Comparison of ENCODE assay signal across 21 cellular contexts in the genomic region with DNA sequence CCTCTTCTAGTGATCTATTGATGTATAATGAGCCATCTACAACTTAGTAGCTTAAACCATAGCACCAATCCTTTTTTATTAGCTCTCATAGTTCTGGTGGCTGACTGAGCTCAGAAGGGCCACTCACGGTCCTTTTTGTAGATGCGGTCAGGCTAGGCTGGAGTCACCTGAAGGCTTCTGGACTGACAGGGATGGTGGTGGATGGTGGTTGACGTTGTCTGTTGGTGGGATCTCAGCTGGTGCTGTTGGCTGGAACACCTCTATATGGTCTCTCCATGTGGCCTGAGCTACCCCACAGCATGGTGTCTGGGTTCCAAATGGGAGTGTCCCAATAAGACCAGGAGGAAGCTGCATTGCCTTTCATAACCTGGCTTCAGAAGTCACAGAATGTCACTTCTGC.
"Had no signal": no experiment of that assay in that cellular context is flagged by ENCODE, and none has a peak within 500 bp of the region (broad histone marks: within the 10 kb centered on the region; RNA-seq: fewer than 3 reads in every experiment).

No MANE protein-coding gene starts in this region.

- H3K9me3 Mint-ChIP-seq: IgD-negative memory B cell had no signal

- ATAC-seq: K562, Panc1, PC-3 had no signal

- FAIRE-seq: HTR-8/SVneo, K562 had no signal

- H3K4me3 Mint-ChIP-seq: IgD-negative memory B cell had no signal

- DNase-seq: Kasumi-1, MM.1S, NCI-H1092 treated with DMSO at 0.1 percent for 48 hours, NCI-H1436, NCI-H187, NCI-H2029, NCI-H2081 treated with DMSO at 0.1 percent for 48 hours, NCI-H2171, NCI-H226, NCI-H446, NCI-H510A, NCI-H524 treated with DMSO at 0.1 percent for 48 hours, NCI-H69, NCI-H774, PC-3, SHP77, SK-N-SH had no signal
